Comparison of ENCODE assay signal across 1 cellular context in the genomic region with DNA sequence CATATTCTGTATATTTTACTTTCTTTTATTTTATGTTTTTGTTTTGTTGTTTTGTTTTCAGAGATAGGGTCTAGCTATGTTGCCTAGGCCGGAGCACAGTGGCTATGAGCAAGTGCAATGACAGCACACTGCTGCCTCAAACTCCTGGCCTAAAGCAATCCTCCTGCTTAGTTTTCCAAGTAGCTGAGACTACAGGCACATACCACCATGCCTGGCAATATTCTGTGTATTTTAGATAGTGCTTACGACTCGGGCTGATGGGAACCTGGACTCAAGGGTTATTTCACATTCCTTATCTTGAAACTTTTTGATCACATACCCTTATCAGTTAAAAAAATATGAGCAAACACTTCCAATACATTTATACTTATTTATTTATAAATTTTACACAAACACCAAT.
TF ChIP-seq lines count a peak whose summit lies in the region.

No MANE protein-coding gene starts in this region.

TF ChIP-seq in H1, 55 proteins besides CTCF, POLR2A, EP300 and RAD21:
- TF ChIP-seq ZNF274 (IDR thresholded peaks at IDR 0.05; ENCODE audit: borderline replicate concordance, extremely low read depth, low read length) = no peak
- TF ChIP-seq HDAC2 (IDR thresholded peaks at IDR 0.05; ENCODE audit: borderline replicate concordance in 1 of 2, low read depth in 2 of 2, low read length in 2 of 2) = no peak
TF ChIP-seq in H1: peak in this region for 0.
